9 cellular contexts compared by ENCODE assay signal in the genomic region with DNA sequence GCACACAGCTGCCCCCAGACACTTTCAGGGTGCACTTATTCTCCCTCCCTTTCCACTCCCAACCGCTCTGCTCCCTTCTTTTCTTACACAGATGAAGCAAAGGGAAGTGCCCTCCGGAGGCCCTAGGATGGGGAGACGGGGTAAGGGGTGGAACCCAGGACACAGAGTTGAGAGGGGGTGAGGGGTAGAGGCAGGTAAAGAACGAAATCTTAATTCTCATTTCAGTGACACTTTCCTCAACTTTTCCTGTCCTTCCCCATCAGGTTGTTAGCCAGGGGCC. TPM values are rescaled to one million over a fixed set of nuclear protein-coding genes. Genes with fewer than 3 reads are reported as not detected.
A peak's percentile ranks its signal among the peaks of the same experiment; 100 is the strongest.
DNase-seq lines count a peak whose midpoint lies in the region; ATAC-seq and TF ChIP-seq lines count a peak whose summit lies in the region.
"Had no signal": no experiment of that assay in that cellular context is flagged by ENCODE, and none has a peak within 500 bp of the region (broad histone marks: within the 10 kb centered on the region; RNA-seq: fewer than 3 reads in every experiment).

No MANE protein-coding gene starts in this region.

- H3K4me3 ChIP-seq in duodenal mucosa (ENCODE audit: low read depth in 1 of 2, low read length in 2 of 2) (peak overlapping the region; percentile 44 to 51), mononuclear cell (ENCODE audit: low read length) (peak overlapping the region; percentile 12)
- H3K4me3 ChIP-seq: mucosa of descending colon had no signal

- no peak for TF ChIP-seq CTCF in type B pancreatic cell (conservative IDR thresholded peaks at IDR 0.05)

- ATAC-seq in HG02840 (IDR thresholded peaks at IDR 0.05; ENCODE audit: low FRiP score, unreplicated experiment) = no peak

- no peak overlapping the region for H3K4me3 Mint-ChIP-seq in activated CD4-positive, alpha-beta T cell treated with anti-CD3 and anti-CD28 coated beads, Interleukin-2, amount 10 ng/mL, durations not matched to agents 7 days and 5 days
- peak overlapping the region; percentile 84 for H3K4me3 Mint-ChIP-seq in type B pancreatic cell

- POLR2A ChIA-PET in activated CD4-positive, alpha-beta T cell treated with anti-CD3 and anti-CD28 coated beads, Interleukin-2, amount 10 ng/mL, durations not matched to agents 7 days and 5 days (lab: Charles Lee) = interaction anchor here (0.6 kb wide), 1 partner anchor 24 kb away, joined by 5 read pairs; no protein-coding TSS in a partner anchor

- peaks cover 75% of the 10 kb centered on the region for H3K4me1 Mint-ChIP-seq in activated CD4-positive, alpha-beta T cell treated with anti-CD3 and anti-CD28 coated beads, Interleukin-2, amount 10 ng/mL, durations not matched to agents 7 days and 5 days
- H3K4me1 Mint-ChIP-seq in type B pancreatic cell (ENCODE audit: unreplicated experiment) = peaks cover 54% of the 10 kb centered on the region

- no peaks in the 10 kb centered on the region for H3K9me3 Mint-ChIP-seq in activated CD4-positive, alpha-beta T cell treated with anti-CD3 and anti-CD28 coated beads, Interleukin-2, amount 10 ng/mL, durations not matched to agents 7 days and 5 days
- H3K9me3 Mint-ChIP-seq in type B pancreatic cell = no peaks in the 10 kb centered on the region

- H3K4me1 ChIP-seq in duodenal mucosa (ENCODE audit: control insufficient read depth in 1 of 2, insufficient read depth in 2 of 2, low read length in 2 of 2) (peaks cover 45 to 50% of the 10 kb centered on the region in 2 donors), mononuclear cell (ENCODE audit: insufficient read depth, low read length) (peaks cover 89% of the 10 kb centered on the region)

- H3K27me3 ChIP-seq in duodenal mucosa (ENCODE audit: control insufficient read depth in 1 of 2, insufficient read depth in 2 of 2, low read length in 2 of 2) = no peaks in the 10 kb centered on the region
- no peaks in the 10 kb centered on the region for H3K27me3 ChIP-seq in mononuclear cell (ENCODE audit: insufficient read depth, low read length)

- no peaks in the 10 kb centered on the region for H3K9me3 ChIP-seq in duodenal mucosa (ENCODE audit: control insufficient read depth in 1 of 2, low read length in 2 of 2)
- H3K9me3 ChIP-seq in mononuclear cell (ENCODE audit: low read depth, low read length) = no peaks in the 10 kb centered on the region
- H3K9me3 ChIP-seq: mucosa of descending colon had no signal

- H3K27ac ChIP-seq in duodenal mucosa (ENCODE audit: low read depth, low read length) = peak overlapping the region; percentile 82

- H3K27ac Mint-ChIP-seq in activated CD4-positive, alpha-beta T cell treated with anti-CD3 and anti-CD28 coated beads, Interleukin-2, amount 10 ng/mL, durations not matched to agents 7 days and 5 days = peak overlapping the region; percentile 39
- peak overlapping the region; percentile 100 for H3K27ac Mint-ChIP-seq in type B pancreatic cell

- H3K36me3 ChIP-seq in duodenal mucosa (ENCODE audit: control insufficient read depth in 1 of 2, insufficient read depth in 2 of 2, low read length in 2 of 2) = peaks cover 0 to 7% of the 10 kb centered on the region in 2 donors

- DNase-seq in activated CD4-positive, alpha-beta T cell treated with anti-CD3 and anti-CD28 coated beads, Interleukin-2, amount 10 ng/mL, durations not matched to agents 7 days and 5 days = no peak
- DNase-seq in activated CD4-positive, alpha-beta T cell treated with anti-CD3 and anti-CD28 coated beads for 48 hours = no peak
- DNase-seq in type B pancreatic cell (ENCODE audit: extremely low spot score, unreplicated experiment) (no peak), hippocampal formation (lab: John Stamatoyannopoulos, UW) (no peak)
- no peak for DNase-seq in activated CD4-positive, alpha-beta T cell treated with anti-CD3 and anti-CD28 coated beads, Interleukin-2, amount 50 U/mL, for 4 hours

- H3K27me3 Mint-ChIP-seq in activated CD4-positive, alpha-beta T cell treated with anti-CD3 and anti-CD28 coated beads, Interleukin-2, amount 10 ng/mL, durations not matched to agents 7 days and 5 days = peaks cover 3% of the 10 kb centered on the region
- no peaks in the 10 kb centered on the region for H3K27me3 Mint-ChIP-seq in type B pancreatic cell

- H3K9ac ChIP-seq in duodenal mucosa (ENCODE audit: low read depth in 1 of 2, low read length in 2 of 2) = peak overlapping the region; percentile 70 to 76

- H3K36me3 Mint-ChIP-seq in activated CD4-positive, alpha-beta T cell treated with anti-CD3 and anti-CD28 coated beads, Interleukin-2, amount 10 ng/mL, durations not matched to agents 7 days and 5 days (ENCODE audit: low read depth) = peaks cover 28% of the 10 kb centered on the region
- peaks cover 19% of the 10 kb centered on the region for H3K36me3 Mint-ChIP-seq in type B pancreatic cell

- CTCF ChIA-PET in activated CD4-positive, alpha-beta T cell treated with anti-CD3 and anti-CD28 coated beads, Interleukin-2, amount 10 ng/mL, durations not matched to agents 7 days and 5 days (lab: Charles Lee) = interaction anchor here (0.5 to 3.7 kb wide), 8 partner anchors 10 to 354 kb away, joined by 3 to 17 read pairs (median 4); a partner anchor contains a TSS

RNA-seq across cellular contexts. Expression of a gene that starts 12.8 kb away (rescaled TPM):
- total RNA-seq in activated CD4-positive, alpha-beta T cell treated with anti-CD3 and anti-CD28 coated beads, Interleukin-2, amount 10 ng/mL, durations not matched to agents 7 days and 5 days = 10 to 100 TPM; 65.6 to 67.7 TPM
- total RNA-seq in mononuclear cell (80.9 TPM), type B pancreatic cell (ENCODE audit: low replicate concordance) (27.1 and 72.0 TPM in 2 replicates)
